In the genomic region with DNA sequence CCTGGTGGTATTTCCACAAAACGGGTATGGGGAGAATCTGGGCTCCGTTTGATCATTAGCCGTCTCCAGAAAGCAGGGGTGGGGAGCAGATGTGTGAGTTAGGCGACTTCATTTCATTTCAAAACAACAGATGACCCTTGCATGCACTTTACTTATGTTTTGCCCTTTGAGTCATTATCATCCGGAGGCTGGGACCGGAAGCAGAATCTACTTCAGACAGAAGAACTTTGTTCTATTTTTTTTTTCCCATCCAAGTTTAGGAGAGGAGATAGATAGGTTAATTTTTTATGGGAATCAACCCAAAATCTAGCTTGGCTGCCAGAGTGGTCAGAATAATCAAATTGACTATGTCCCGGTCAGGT, we compare ENCODE assay signal across 33 cellular contexts. TPM values are rescaled to one million over a fixed set of nuclear protein-coding genes. Genes with fewer than 3 reads are reported as not detected.
DNase-seq lines count a peak whose midpoint lies in the region; ATAC-seq and TF ChIP-seq lines count a peak whose summit lies in the region.
"Had no signal": no experiment of that assay in that cellular context is flagged by ENCODE, and none has a peak within 500 bp of the region (broad histone marks: within the 10 kb centered on the region; RNA-seq: fewer than 3 reads in every experiment).

No MANE protein-coding gene starts in this region.

- H3K4me1 ChIP-seq in heart right ventricle (peaks cover 0 to 12% (median 0%) of the 10 kb centered on the region in 9 donors), right atrium auricular region (no peaks in the 10 kb centered on the region), aorta (ENCODE audit: control insufficient read depth in 1 of 2, insufficient read depth in 2 of 2, low read length in 2 of 2) (no peaks in the 10 kb centered on the region)
- H3K4me1 ChIP-seq: A549, colonic mucosa, gastroesophageal sphincter had no signal

- DNase-seq in heart right ventricle (peak in 1 of 2 donors; percentile 17), right atrium auricular region (ENCODE audit: low spot score) (no peak), choroid plexus epithelial cell (ENCODE audit: low read depth) (peak; percentile 38), foreskin melanocyte (peak; percentile 88), aorta (no peak), NCI-H2107 (lab: John Stamatoyannopoulos, UW) (no peak), activated T-cell treated with anti-CD3 and anti-CD28 coated beads for 4 hours (no peak)
- DNase-seq: activated CD4-positive, alpha-beta memory T cell treated with anti-CD3 and anti-CD28 coated beads, Interleukin-2, amount 10 ng/mL, durations not matched to agents 7 days and 5 days; activated CD4-positive, alpha-beta T cell treated with anti-CD3 and anti-CD28 coated beads for 1 hour; activated CD8-positive, alpha-beta memory T cell treated with anti-CD3 and anti-CD28 coated beads, Interleukin-2, amount 50 U/mL, for 4 hours; activated naive CD4-positive, alpha-beta T cell treated with anti-CD3 and anti-CD28 coated beads, Interleukin-2, amount 10 ng/mL, durations not matched to agents 7 days and 5 days; AML-193; amniotic stem cell; CD4-positive, CD25-positive, alpha-beta regulatory T cell; colonic mucosa; effector memory CD4-positive, alpha-beta T cell; immature natural killer cell; left lung; mesendoderm; MG63; NCI-H1105 treated with DMSO at 0.1 percent for 48 hours; NCI-H187 treated with DMSO at 0.1 percent for 48 hours; NCI-H524 treated with DMSO at 0.1 percent for 48 hours; NK-92 treated with Interleukin-12 subunit alpha and Interleukin-12 subunit beta, amount 100 ng/mL, for 24 hours; ovary; PC-3; stimulated activated CD4-positive, alpha-beta T cell treated with anti-CD3 and anti-CD28 coated beads, Interleukin-2, amount 100 ng/mL, for 24 hours had no signal

- intact Hi-C loops in heart right ventricle (cut with DNase I): loop anchor here in 4 of 10 donors (5.0 to 10.0 kb wide), 2 partner anchors 317 to 320 kb away; no protein-coding TSS in a partner anchor
- intact Hi-C loops in aorta (cut with DNase I): no loop called here

- H3K27ac ChIP-seq in heart right ventricle: peak overlapping the region in 6 of 10 donors; percentile 15 to 71 (median 60)
- H3K27ac ChIP-seq in right atrium auricular region: no peak overlapping the region
- no peak overlapping the region for H3K27ac ChIP-seq in aorta (ENCODE audit: low read depth in 1 of 2, low read length in 2 of 2)
- H3K27ac ChIP-seq: A549, colonic mucosa, gastroesophageal sphincter, KMS-11, left lung, ovary, thoracic aorta had no signal

- ATAC-seq in heart right ventricle: peak in 6 of 8 donors; percentile 14 to 58 (median 55)
- ATAC-seq in aorta (ENCODE audit: low FRiP score): no peak
- no peak for ATAC-seq in HG02870 (IDR thresholded peaks at IDR 0.05; ENCODE audit: unreplicated experiment)
- ATAC-seq: A549, gastroesophageal sphincter, left lung, PC-3 had no signal

- no peak for TF ChIP-seq CTCF in heart right ventricle (IDR thresholded peaks at IDR 0.05)
- no peak for TF ChIP-seq CTCF in right atrium auricular region (IDR thresholded peaks at IDR 0.05)
- no peak for TF ChIP-seq CTCF in choroid plexus epithelial cell (conservative IDR thresholded peaks at IDR 0.05; ENCODE audit: low read depth, low read length)

- H3K27me3 ChIP-seq in heart right ventricle: no peaks in the 10 kb centered on the region
- H3K27me3 ChIP-seq in right atrium auricular region: no peaks in the 10 kb centered on the region
- no peaks in the 10 kb centered on the region for H3K27me3 ChIP-seq in aorta (ENCODE audit: control insufficient read depth in 1 of 2, insufficient read depth in 2 of 2, low read length in 1 of 2)
- H3K27me3 ChIP-seq: colonic mucosa, gastroesophageal sphincter, left lung, MG63, ovary had no signal

- WGBS in heart right ventricle, 2 donors: 54 to 60% methylated on average over 7 of the region's 7 CpGs
- 67 to 68% methylated on average over 7 of the region's 7 CpGs for WGBS in aorta, 2 donors

- H3K36me3 ChIP-seq in heart right ventricle (no peaks in the 10 kb centered on the region), right atrium auricular region (no peaks in the 10 kb centered on the region), aorta (ENCODE audit: control insufficient read depth in 1 of 2, insufficient read depth in 2 of 2, low read length in 1 of 2) (no peaks in the 10 kb centered on the region)
- H3K36me3 ChIP-seq: colonic mucosa, gastroesophageal sphincter, left lung, MG63, ovary, thoracic aorta had no signal

- H3K4me3 ChIP-seq in heart right ventricle: no peak overlapping the region
- no peak overlapping the region for H3K4me3 ChIP-seq in right atrium auricular region
- no peak overlapping the region for H3K4me3 ChIP-seq in choroid plexus epithelial cell (ENCODE audit: low read depth, low read length)
- H3K4me3 ChIP-seq in aorta (ENCODE audit: low read length in 2 of 2): no peak overlapping the region
- H3K4me3 ChIP-seq: A549, colonic mucosa, gastroesophageal sphincter, left lung, MG63, ovary, smooth muscle cell, thoracic aorta had no signal

- H3K9me3 ChIP-seq in heart right ventricle (no peaks in the 10 kb centered on the region), right atrium auricular region (no peaks in the 10 kb centered on the region), aorta (ENCODE audit: control insufficient read depth, low read length) (no peaks in the 10 kb centered on the region)
- H3K9me3 ChIP-seq: A549, colonic mucosa, gastroesophageal sphincter, left lung, MG63, ovary, thoracic aorta had no signal

RNA-seq across cellular contexts. Expression of a gene that starts 31.3 kb away (rescaled TPM):
- total RNA-seq in heart right ventricle (10 to 100 TPM; 28.0 to 39.6 (median 35.1) TPM), right atrium auricular region (10 to 100 TPM; 28.3 to 33.4 TPM), aorta (10 to 100 TPM; 32.6 to 39.5 TPM)
- polyA plus RNA-seq in heart right ventricle (10 to 100 TPM; 18.1 to 41.2 TPM), aorta (10 to 100 TPM; 31.3 to 71.5 TPM)

Comparison
In these comparisons a context has a peak if more than half of its experiments do, and no peak if none do; other contexts are left out.
1. H3K27ac ChIP-seq: peak in heart right ventricle (6 of 10); none in right atrium auricular region (0 of 2) and aorta (0 of 2).
2. ATAC-seq: peak in heart right ventricle (6 of 8); none in aorta (single experiment) and HG02870 (single experiment).
3. DNase-seq: peak in choroid plexus epithelial cell (single experiment) and foreskin melanocyte (single experiment); none in right atrium auricular region (single experiment), aorta (0 of 2), NCI-H2107 (single experiment) and activated T-cell treated with anti-CD3 and anti-CD28 coated beads for 4 hours (single experiment).